Comparison of ENCODE assay signal across 23 cellular contexts in the genomic region with DNA sequence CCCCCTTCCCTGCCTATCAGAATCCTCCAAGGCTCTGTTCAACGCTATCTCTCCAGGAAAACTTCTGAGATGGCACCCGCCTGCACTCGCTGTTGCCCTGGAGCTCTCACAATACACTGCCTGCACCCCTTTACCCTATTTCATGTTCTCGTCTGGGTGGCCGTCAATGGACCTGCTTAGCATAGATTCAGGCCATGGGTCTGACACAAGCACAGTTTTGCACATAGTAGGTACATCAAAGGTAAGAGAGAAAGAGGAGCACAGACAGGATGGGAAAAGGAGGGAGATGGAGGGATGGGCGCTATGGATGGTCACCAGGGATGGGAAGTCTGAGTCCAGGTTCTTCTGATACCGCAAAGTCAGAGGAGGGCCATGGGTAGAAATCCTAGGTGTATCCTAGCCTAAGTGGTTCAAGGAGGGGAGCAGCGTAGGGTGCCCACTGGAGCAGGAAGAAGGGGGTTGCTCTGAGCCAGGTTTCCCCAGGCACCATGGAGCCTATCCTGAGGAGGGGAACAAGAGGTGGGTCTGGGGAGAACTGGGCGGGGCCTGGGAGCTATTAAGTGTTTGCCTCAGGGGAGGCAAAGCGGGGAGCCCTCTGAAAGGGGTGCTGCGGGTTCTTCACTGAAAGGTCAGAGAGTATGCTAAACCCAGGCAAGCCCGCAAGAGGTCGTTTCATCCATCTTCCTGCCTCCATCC.
DNase-seq lines count a peak whose midpoint lies in the region; ATAC-seq and TF ChIP-seq lines count a peak whose summit lies in the region.
"Had no signal": no experiment of that assay in that cellular context is flagged by ENCODE, and none has a peak within 500 bp of the region (broad histone marks: within the 10 kb centered on the region; RNA-seq: fewer than 3 reads in every experiment).

No MANE protein-coding gene starts in this region.

- no peak overlapping the region for H3K4ac ChIP-seq in neuronal stem cell (ENCODE audit: low read length)

- no peaks in the 10 kb centered on the region for H3K27me3 Mint-ChIP-seq in endodermal cell (ENCODE audit: insufficient read depth)

- no peaks in the 10 kb centered on the region for H3K9me3 ChIP-seq in endodermal cell (ENCODE audit: control insufficient read depth, low read length)
- no peaks in the 10 kb centered on the region for H3K9me3 ChIP-seq in neuronal stem cell (replicated peaks in 1 of 2; ENCODE audit: control insufficient read depth in 2 of 2, insufficient read depth in 1 of 2, low read depth in 1 of 2, low read length in 2 of 2)
- H3K9me3 ChIP-seq: MG63 had no signal

- peaks cover 31% of the 10 kb centered on the region for H3K4me1 Mint-ChIP-seq in endodermal cell

- H2AFZ ChIP-seq in neuronal stem cell (ENCODE audit: low read length), result no peak overlapping the region

- DNase-seq in RWPE1 (ENCODE audit: low spot score) (no peak), endodermal cell (peak; percentile 43), neuronal stem cell (ENCODE audit: low spot score) (no peak), ureter (ENCODE audit: low spot score) (peak; percentile 30), amniotic stem cell (lab: John Stamatoyannopoulos, UW) (no peak)
- DNase-seq: ACHN; DMS79; HFFc6; Kasumi-1; MG63; NCI-H1048; NCI-H1436; NCI-H2029; NCI-H2171; NCI-H446; NK-92 treated with Interleukin-12 subunit alpha and Interleukin-12 subunit beta, amount 100 ng/mL, for 24 hours; SIG-M5 had no signal

- H3K27ac Mint-ChIP-seq in endodermal cell, result no peak overlapping the region
- H3K27ac Mint-ChIP-seq: HFFc6, IgD-negative memory B cell had no signal

- H2BK15ac ChIP-seq in neuronal stem cell (ENCODE audit: low read length), result no peak overlapping the region

- H3K9ac ChIP-seq in endodermal cell (ENCODE audit: extremely low read depth, low read length, poor library complexity, severe bottlenecking) (no peak overlapping the region), neuronal stem cell (ENCODE audit: low read depth, low read length, poor library complexity) (no peak overlapping the region)

- no peak for ATAC-seq in HG03378 (IDR thresholded peaks at IDR 0.05; ENCODE audit: unreplicated experiment)
- no peak for ATAC-seq in HG02870 (IDR thresholded peaks at IDR 0.05; ENCODE audit: unreplicated experiment)
- ATAC-seq: SK-N-SH treated with all-trans-retinoic acid at 6 μM for 48 hours had no signal

- no peak overlapping the region for H4K91ac ChIP-seq in neuronal stem cell (ENCODE audit: low read depth, low read length, poor library complexity)

- peak overlapping the region; percentile 5; the same call in 1 of the 2 replicates for H3K27ac ChIP-seq in RWPE1
- H3K27ac ChIP-seq in endodermal cell (ENCODE audit: low read depth, low read length), result no peak overlapping the region
- no peak overlapping the region for H3K27ac ChIP-seq in neuronal stem cell (replicated peaks; ENCODE audit: low read length)
- H3K27ac ChIP-seq: C4-2B, HL-60 had no signal

- TF ChIP-seq CTCF in RWPE1 (conservative IDR thresholded peaks at IDR 0.05; ENCODE audit: low read depth) (no peak), endodermal cell (conservative IDR thresholded peaks at IDR 0.05) (no peak)

- H2BK120ac ChIP-seq in neuronal stem cell (ENCODE audit: low read depth, low read length), result no peak overlapping the region

- H3K4me3 ChIP-seq in endodermal cell (ENCODE audit: low read length), result no peak overlapping the region
- no peak overlapping the region for H3K4me3 ChIP-seq in neuronal stem cell (ENCODE audit: low read length in 2 of 2)
- H3K4me3 ChIP-seq: MG63 had no signal

- H4K8ac ChIP-seq in neuronal stem cell (ENCODE audit: low read depth, low read length), result no peak overlapping the region

- WGBS in endodermal cell (ENCODE audit: insufficient coverage in 1 of 2, insufficient read length in 1 of 2), 2 experiments, result 95 to 97% methylated on average over 7 to 13 of the region's 13 CpGs
- no CpG with 5 or more reads among the region's 13 CpGs for WGBS in neuronal stem cell (ENCODE audit: extremely low coverage in 2 of 2, insufficient read length in 2 of 2, insufficient replicate concordance in 1 of 2), 2 donors

- no peaks in the 10 kb centered on the region for H3K36me3 ChIP-seq in endodermal cell (ENCODE audit: control insufficient read depth, insufficient read depth, low read length)
- no peaks in the 10 kb centered on the region for H3K36me3 ChIP-seq in neuronal stem cell (replicated peaks in 1 of 2; ENCODE audit: control insufficient read depth in 2 of 2, insufficient read depth in 2 of 2, low read length in 2 of 2)
- H3K36me3 ChIP-seq: MG63 had no signal

- H3K9me3 Mint-ChIP-seq in endodermal cell, result no peaks in the 10 kb centered on the region
- H3K9me3 Mint-ChIP-seq: HFFc6 had no signal

- no peak overlapping the region for H2BK12ac ChIP-seq in neuronal stem cell (ENCODE audit: low read length)

- H3K36me3 Mint-ChIP-seq in endodermal cell (ENCODE audit: low read depth), result no peaks in the 10 kb centered on the region

- peaks cover 6% of the 10 kb centered on the region for H3K4me1 ChIP-seq in endodermal cell (ENCODE audit: control insufficient read depth, insufficient read depth, low read length)
- peaks cover 19 to 28% of the 10 kb centered on the region in 2 donors for H3K4me1 ChIP-seq in neuronal stem cell (ENCODE audit: control insufficient read depth in 2 of 2, insufficient read depth in 1 of 2, low read depth in 1 of 2, low read length in 2 of 2)

- no peak overlapping the region for H3K4me3 Mint-ChIP-seq in endodermal cell
- H3K4me3 Mint-ChIP-seq: HFFc6, IgD-negative memory B cell had no signal

- no peak overlapping the region for H3K4me2 ChIP-seq in neuronal stem cell (ENCODE audit: insufficient read depth, low read length, poor library complexity, severe bottlenecking)

- H3K27me3 ChIP-seq in endodermal cell (ENCODE audit: control insufficient read depth, insufficient read depth, low read length, poor library complexity, severe bottlenecking) (no peaks in the 10 kb centered on the region), neuronal stem cell (ENCODE audit: control insufficient read depth in 3 of 3, insufficient read depth in 3 of 3, low read depth in 1 of 3, low read length in 3 of 3) (peaks cover 0 to 7% (median 0%) of the 10 kb centered on the region in 3 experiments)
- H3K27me3 ChIP-seq: MG63 had no signal

- H2BK5ac ChIP-seq in neuronal stem cell (ENCODE audit: low read length), result no peak overlapping the region

- no peak overlapping the region for H3K14ac ChIP-seq in neuronal stem cell (ENCODE audit: low read length)

- POLR2A ChIA-PET in RWPE1 (lab: Yijun Ruan, JAX; ENCODE audit: low non-redundant PET), result no interaction called here

- no peaks in the 10 kb centered on the region for H3K79me1 ChIP-seq in neuronal stem cell (ENCODE audit: low read depth, low read length)

- peak overlapping the region; percentile 8 for H3K18ac ChIP-seq in neuronal stem cell (ENCODE audit: low read length)

- CTCF ChIA-PET in RWPE1 (lab: Yijun Ruan, JAX), result interaction anchor here (0.6 kb wide), 1 partner anchor 22 kb away, joined by 3 read pairs; no protein-coding TSS in a partner anchor

- no peak overlapping the region for H3K23ac ChIP-seq in neuronal stem cell (ENCODE audit: low read depth, low read length, poor library complexity)

- no peak overlapping the region for H2AK5ac ChIP-seq in neuronal stem cell (ENCODE audit: low read depth, low read length)

Comparison
In these comparisons a context has a peak if more than half of its experiments do, and no peak if none do; other contexts are left out.
1. DNase-seq: peak in endodermal cell (single experiment) and ureter (single experiment); none in RWPE1 (single experiment), neuronal stem cell (single experiment) and amniotic stem cell (single experiment).